Comparison of ENCODE assay signal across 30 cellular contexts in genomic region chr7:157132796-157133195, GRCh38.
"Had no signal": no experiment of that assay in that cellular context is flagged by ENCODE, and none has a peak within 500 bp of the region (broad histone marks: within the 10 kb centered on the region; RNA-seq: fewer than 3 reads in every experiment).

No MANE protein-coding gene starts in this region.

- H3K9me3 ChIP-seq: left ventricle myocardium inferior, neutrophil, stomach, testis, thyroid gland, transverse colon, upper lobe of right lung had no signal

- H3K9ac ChIP-seq: neural progenitor cell had no signal

- H3K27ac ChIP-seq: left ventricle myocardium inferior, neural progenitor cell, neutrophil, skin epidermis, stomach, testis, thyroid gland, transverse colon, upper lobe of right lung had no signal

- H2AFZ ChIP-seq: neural progenitor cell had no signal

- H3K4me2 ChIP-seq: neural progenitor cell had no signal

- H3K36me3 ChIP-seq: left ventricle myocardium inferior, neural progenitor cell, neutrophil, stomach, thyroid gland, transverse colon, upper lobe of right lung had no signal

- H3K4me3 ChIP-seq: left ventricle myocardium inferior, lung, neural progenitor cell, skin epidermis, stomach, testis, thyroid gland, transverse colon, upper lobe of right lung had no signal

- ATAC-seq: left colon; right cardiac atrium; sciatic nerve; stimulated activated naive B cell treated with anti-CD40 and anti-IgM and Interleukin-4, amounts not matched to agents 10 μg/mL and 1 μg/mL and 100 μg/mL, for 72 hours; stimulated activated naive CD8-positive, alpha-beta T cell treated with anti-CD3 and anti-CD28 coated beads, Interleukin-15, Interleukin-2, amounts not matched to agents 100 U/mL and 50 U/mL, for 24 hours; upper lobe of right lung had no signal

- H3K4me1 ChIP-seq: left ventricle myocardium inferior, neural progenitor cell, testis, thyroid gland had no signal

- DNase-seq: hypothalamus; immature natural killer cell; kidney; left colon; left ventricle myocardium inferior; mesendoderm; naive B cell; natural killer cell; nephron progenitor cell; occipital lobe; retina; right cardiac atrium; stimulated activated CD4-positive, alpha-beta T cell treated with anti-CD3 and anti-CD28 coated beads, Interleukin-12 subunit alpha, Interleukin-12 subunit beta, amount 100 ng/mL, for 4 hours; stimulated activated CD4-positive, alpha-beta T cell treated with anti-CD3 and anti-CD28 coated beads, Interleukin-15, amount 100 ng/mL, for 24 hours; stimulated activated CD4-positive, alpha-beta T cell treated with anti-CD3 and anti-CD28 coated beads, Interleukin-2, amount 100 ng/mL, for 24 hours; stimulated activated CD4-positive, alpha-beta T cell treated with anti-CD3 and anti-CD28 coated beads, Interleukin-4, amount 100 ng/mL, for 1 hour; stimulated activated naive B cell treated with anti-CD40 and anti-IgM and Interleukin-4, amounts not matched to agents 10 μg/mL and 1 μg/mL and 100 μg/mL, for 72 hours; stimulated activated naive CD8-positive, alpha-beta T cell treated with anti-CD3 and anti-CD28 coated beads, Interleukin-15, Interleukin-2, amounts not matched to agents 100 U/mL and 50 U/mL, for 24 hours; stomach; testis; thyroid gland; transverse colon; upper lobe of right lung had no signal

- H3K27me3 ChIP-seq: testis, thyroid gland had no signal

- FAIRE-seq: islet of Langerhans, kidney, urothelium cell line had no signal
